In the genomic region with DNA sequence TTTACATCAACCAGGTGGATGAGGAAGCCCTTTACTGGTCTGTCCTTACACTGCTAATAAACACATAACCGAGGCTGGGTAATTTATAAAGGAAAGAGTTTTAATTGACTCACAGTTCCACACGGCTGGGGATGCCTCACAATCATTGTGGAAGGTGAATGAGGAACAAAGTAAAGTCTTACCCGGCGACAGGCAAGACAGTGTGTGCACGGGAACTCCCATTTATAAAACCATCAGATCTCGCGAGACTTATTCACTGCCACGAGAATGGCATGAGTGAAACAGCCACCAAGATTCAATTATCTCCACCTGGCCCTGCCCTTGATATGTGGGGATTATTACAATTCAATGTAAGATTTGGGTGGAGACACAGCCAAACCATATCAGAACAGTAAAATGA, we compare ENCODE assay signal across 16 cellular contexts.
A peak's percentile ranks its signal among the peaks of the same experiment; 100 is the strongest.
DNase-seq lines count a peak whose midpoint lies in the region; ATAC-seq and TF ChIP-seq lines count a peak whose summit lies in the region.
"Had no signal": no experiment of that assay in that cellular context is flagged by ENCODE, and none has a peak within 500 bp of the region (broad histone marks: within the 10 kb centered on the region; RNA-seq: fewer than 3 reads in every experiment).

No MANE protein-coding gene starts in this region.

- H3K9me3 ChIP-seq in OCI-LY1 (ENCODE audit: low read length): no peaks in the 10 kb centered on the region
- no peaks in the 10 kb centered on the region for H3K9me3 ChIP-seq in neural progenitor cell (ENCODE audit: low read depth)
- H3K9me3 ChIP-seq in MG63: no peaks in the 10 kb centered on the region
- H3K9me3 ChIP-seq: BLaER1 treated with 17β-estradiol and CSF1 and Interleukin-3, amounts not matched to agents 10 nM and 100 nM had no signal

- no peak overlapping the region for H3K27ac Mint-ChIP-seq in neural progenitor cell
- H3K27ac Mint-ChIP-seq: T-cell had no signal

- H3K79me2 ChIP-seq in OCI-LY1 (ENCODE audit: insufficient read depth, low read length) (no peaks in the 10 kb centered on the region), neural progenitor cell (ENCODE audit: low read depth) (no peaks in the 10 kb centered on the region)

- peaks cover 2% of the 10 kb centered on the region for H3K27me3 Mint-ChIP-seq in neural progenitor cell (ENCODE audit: insufficient read depth, low read depth)

- H3K9me3 Mint-ChIP-seq in neural progenitor cell: no peaks in the 10 kb centered on the region
- H3K9me3 Mint-ChIP-seq: T-cell had no signal

- no peaks in the 10 kb centered on the region for H3K36me3 ChIP-seq in OCI-LY1 (ENCODE audit: insufficient read depth, low read length)
- no peaks in the 10 kb centered on the region for H3K36me3 ChIP-seq in neural progenitor cell
- H3K36me3 ChIP-seq in MG63: no peaks in the 10 kb centered on the region
- H3K36me3 ChIP-seq: BLaER1 treated with 17β-estradiol and CSF1 and Interleukin-3, amounts not matched to agents 10 nM and 100 nM had no signal

- H3K9ac ChIP-seq in OCI-LY1 (ENCODE audit: low read length) (no peak overlapping the region), neural progenitor cell (no peak overlapping the region)
- H3K9ac ChIP-seq: BLaER1 treated with 17β-estradiol and CSF1 and Interleukin-3, amounts not matched to agents 10 nM and 100 nM had no signal

- H3K36me3 Mint-ChIP-seq in neural progenitor cell: no peaks in the 10 kb centered on the region
- H3K36me3 Mint-ChIP-seq: T-cell had no signal

- TF ChIP-seq CTCF in OCI-LY1 (IDR thresholded peaks at IDR 0.05; ENCODE audit: low read length) (no peak), neural progenitor cell (IDR thresholded peaks at IDR 0.05) (no peak)

- H3F3A ChIP-seq in OCI-LY1 (ENCODE audit: insufficient read depth, low read length): no peaks in the 10 kb centered on the region
- H3F3A ChIP-seq in neural progenitor cell (ENCODE audit: low read depth): no peaks in the 10 kb centered on the region

- DNase-seq in neural progenitor cell (ENCODE audit: low spot score): no peak
- DNase-seq in MG63: no peak
- DNase-seq in stimulated activated CD8-positive, alpha-beta memory T cell treated with anti-CD3 and anti-CD28 coated beads, Interleukin-4, amount 100 ng/mL, for 48 hours: no peak
- DNase-seq: activated CD4-positive, alpha-beta T cell treated with anti-CD3 and anti-CD28 coated beads, Interleukin-2, amount 50 U/mL, for 48 hours; activated gamma-delta T cell; GF-D8; head of caudate nucleus; left ventricle myocardium superior; NCI-H1436; T-cell had no signal

- H3K27ac ChIP-seq in OCI-LY1 (ENCODE audit: low read depth, low read length, poor library complexity, severe bottlenecking): no peak overlapping the region
- no peak overlapping the region for H3K27ac ChIP-seq in neural progenitor cell
- H3K27ac ChIP-seq: BLaER1 treated with 17β-estradiol and CSF1 and Interleukin-3, amounts not matched to agents 10 nM and 100 nM had no signal

- H4K20me1 ChIP-seq in OCI-LY1 (ENCODE audit: insufficient read depth, low read length) (no peaks in the 10 kb centered on the region), neural progenitor cell (ENCODE audit: low read depth) (no peaks in the 10 kb centered on the region)
- H4K20me1 ChIP-seq: BLaER1 treated with 17β-estradiol and CSF1 and Interleukin-3, amounts not matched to agents 10 nM and 100 nM had no signal

- H3K4me3 Mint-ChIP-seq in neural progenitor cell: no peak overlapping the region
- H3K4me3 Mint-ChIP-seq: T-cell had no signal

- ATAC-seq in GM18517 (IDR thresholded peaks at IDR 0.05; ENCODE audit: unreplicated experiment) (peak; percentile 35), HG02642 (IDR thresholded peaks at IDR 0.05; ENCODE audit: poor library complexity, unreplicated experiment) (peak; percentile 39), HG02571 (IDR thresholded peaks at IDR 0.05; ENCODE audit: unreplicated experiment) (no peak), HG03469 (IDR thresholded peaks at IDR 0.05; ENCODE audit: unreplicated experiment) (no peak)
- ATAC-seq: left ventricle myocardium superior, T-cell had no signal

- H3K4me2 ChIP-seq in OCI-LY1 (ENCODE audit: low read length) (peak overlapping the region; percentile 18; the same call in 1 of the 2 replicates), neural progenitor cell (no peak overlapping the region)

- H3K4me1 ChIP-seq in OCI-LY1 (ENCODE audit: insufficient read depth, low read length, severe bottlenecking) (peaks cover 7% of the 10 kb centered on the region), neural progenitor cell (peaks cover 7% of the 10 kb centered on the region)

- H2AFZ ChIP-seq in OCI-LY1 (ENCODE audit: low read length) (no peak overlapping the region; the same call in 1 of the 2 replicates), neural progenitor cell (replicated peaks) (peak overlapping the region; percentile 58)

- peak overlapping the region; percentile 7 for H3K4me3 ChIP-seq in OCI-LY1 (ENCODE audit: low read depth, low read length, poor library complexity, severe bottlenecking)
- H3K4me3 ChIP-seq in neural progenitor cell: no peak overlapping the region
- H3K4me3 ChIP-seq in MG63: no peak overlapping the region
- H3K4me3 ChIP-seq: BLaER1 treated with 17β-estradiol and CSF1 and Interleukin-3, amounts not matched to agents 10 nM and 100 nM had no signal

- H3K27me3 ChIP-seq in OCI-LY1 (ENCODE audit: insufficient read depth, low read length) (no peaks in the 10 kb centered on the region), neural progenitor cell (no peaks in the 10 kb centered on the region), MG63 (no peaks in the 10 kb centered on the region)
- H3K27me3 ChIP-seq: BLaER1 treated with 17β-estradiol and CSF1 and Interleukin-3, amounts not matched to agents 10 nM and 100 nM had no signal

- peaks cover 10% of the 10 kb centered on the region for H3K4me1 Mint-ChIP-seq in neural progenitor cell

- no peaks in the 10 kb centered on the region for H3K9me2 ChIP-seq in OCI-LY1 (ENCODE audit: low read depth, low read length)

Comparison
In these comparisons a context has a peak if more than half of its experiments do, and no peak if none do; other contexts are left out.
1. ATAC-seq: peak in GM18517 (single experiment) and HG02642 (single experiment); none in HG02571 (single experiment) and HG03469 (single experiment).